13 cellular contexts compared by ENCODE assay signal in the genomic region with DNA sequence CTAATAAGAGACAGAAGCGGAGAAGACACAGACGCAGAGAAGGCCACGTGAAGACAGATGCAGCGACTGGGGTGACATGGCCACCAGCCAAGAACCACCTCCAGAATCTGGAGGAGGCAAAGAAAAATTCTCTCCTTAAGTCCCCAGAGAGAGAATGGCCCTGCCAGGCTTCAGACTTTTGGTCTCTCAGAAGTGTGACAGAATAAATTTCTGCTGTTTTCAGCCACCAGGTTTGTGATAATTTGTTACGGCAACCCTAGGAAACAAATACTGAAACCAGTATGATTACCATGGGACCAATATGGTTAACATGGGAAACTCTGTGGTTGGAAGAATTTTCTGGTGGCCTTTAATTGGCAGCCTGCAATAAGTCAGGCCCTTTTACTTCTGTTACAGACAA.
DNase-seq lines count a peak whose midpoint lies in the region; ATAC-seq, FAIRE-seq and TF ChIP-seq lines count a peak whose summit lies in the region.
"Had no signal": no experiment of that assay in that cellular context is flagged by ENCODE, and none has a peak within 500 bp of the region (broad histone marks: within the 10 kb centered on the region; RNA-seq: fewer than 3 reads in every experiment).

No MANE protein-coding gene starts in this region.

- CTCF ChIA-PET in activated naive CD4-positive, alpha-beta T cell treated with anti-CD3 and anti-CD28 coated beads for 36 hours (lab: Charles Lee) = interaction anchor here (0.8 to 3.2 kb wide), 2 partner anchors 12 to 13 kb away, joined by 4 to 19 read pairs; no protein-coding TSS in a partner anchor

- H3K36me3 ChIP-seq in upper lobe of left lung = no peaks in the 10 kb centered on the region
- no peaks in the 10 kb centered on the region for H3K36me3 ChIP-seq in kidney (ENCODE audit: control insufficient read depth in 1 of 2, insufficient read depth in 2 of 2, low read length in 2 of 2)
- H3K36me3 ChIP-seq: neural progenitor cell, vagina had no signal

- peak overlapping the region; percentile 3 for H3K27ac Mint-ChIP-seq in activated naive CD4-positive, alpha-beta T cell treated with anti-CD3 and anti-CD28 coated beads, Interleukin-2, amount 50 U/mL, for 24 hours
- no peak overlapping the region for H3K27ac Mint-ChIP-seq in activated naive CD4-positive, alpha-beta T cell treated with anti-CD3 and anti-CD28 coated beads for 36 hours
- H3K27ac Mint-ChIP-seq: neural progenitor cell had no signal

- H3K9ac ChIP-seq in kidney (ENCODE audit: low read length in 2 of 2) = no peak overlapping the region
- H3K9ac ChIP-seq: neural progenitor cell had no signal

- H3K9me3 Mint-ChIP-seq in activated naive CD4-positive, alpha-beta T cell treated with anti-CD3 and anti-CD28 coated beads, Interleukin-2, amount 50 U/mL, for 24 hours = no peaks in the 10 kb centered on the region
- H3K9me3 Mint-ChIP-seq in activated naive CD4-positive, alpha-beta T cell treated with anti-CD3 and anti-CD28 coated beads for 36 hours = no peaks in the 10 kb centered on the region
- H3K9me3 Mint-ChIP-seq: neural progenitor cell had no signal

- no peak for DNase-seq in activated naive CD4-positive, alpha-beta T cell treated with anti-CD3 and anti-CD28 coated beads for 36 hours
- DNase-seq in stimulated activated naive CD8-positive, alpha-beta T cell treated with anti-CD3 and anti-CD28 coated beads, Interleukin-15, Interleukin-2, amounts not matched to agents 100 U/mL and 50 U/mL, for 24 hours = peak; percentile 22
- DNase-seq in upper lobe of left lung = no peak
- no peak for DNase-seq in kidney
- DNase-seq: body of pancreas, EL, NCI-H774 had no signal

- 78 to 99% methylated on average over 5 of the region's 5 CpGs for WGBS in upper lobe of left lung, 2 donors

- H3K4me1 ChIP-seq in upper lobe of left lung (peaks cover 15 to 38% (median 24%) of the 10 kb centered on the region in 4 donors), kidney (ENCODE audit: control insufficient read depth in 1 of 2, insufficient read depth in 1 of 2, low read depth in 1 of 2, low read length in 2 of 2) (no peaks in the 10 kb centered on the region)
- H3K4me1 ChIP-seq: neural progenitor cell had no signal

- TF ChIP-seq POLR2A in upper lobe of left lung (IDR thresholded peaks at IDR 0.05) = no peak

- H3K36me3 Mint-ChIP-seq in activated naive CD4-positive, alpha-beta T cell treated with anti-CD3 and anti-CD28 coated beads, Interleukin-2, amount 50 U/mL, for 24 hours = peaks cover 2% of the 10 kb centered on the region
- H3K36me3 Mint-ChIP-seq in activated naive CD4-positive, alpha-beta T cell treated with anti-CD3 and anti-CD28 coated beads for 36 hours (ENCODE audit: low read depth) = peaks cover 2% of the 10 kb centered on the region
- H3K36me3 Mint-ChIP-seq: neural progenitor cell had no signal

- no peak overlapping the region for H3K4me3 Mint-ChIP-seq in activated naive CD4-positive, alpha-beta T cell treated with anti-CD3 and anti-CD28 coated beads, Interleukin-2, amount 50 U/mL, for 24 hours
- H3K4me3 Mint-ChIP-seq in activated naive CD4-positive, alpha-beta T cell treated with anti-CD3 and anti-CD28 coated beads for 36 hours = no peak overlapping the region
- H3K4me3 Mint-ChIP-seq: neural progenitor cell had no signal

- no peak overlapping the region for H3K4me3 ChIP-seq in upper lobe of left lung
- H3K4me3 ChIP-seq in kidney (ENCODE audit: low read length in 2 of 2) = no peak overlapping the region
- H3K4me3 ChIP-seq: body of pancreas, neural progenitor cell, vagina had no signal

- TF ChIP-seq EP300 in upper lobe of left lung (IDR thresholded peaks at IDR 0.05) = no peak

- peak; percentile 53 for ATAC-seq in HG02678 (IDR thresholded peaks at IDR 0.05; ENCODE audit: unreplicated experiment)
- peak; percentile 41 for ATAC-seq in HG03460 (IDR thresholded peaks at IDR 0.05; ENCODE audit: unreplicated experiment)
- peak; percentile 50 for ATAC-seq in stimulated activated naive CD8-positive, alpha-beta T cell treated with anti-CD3 and anti-CD28 coated beads, Interleukin-15, Interleukin-2, amounts not matched to agents 100 U/mL and 50 U/mL, for 24 hours
- no peak for ATAC-seq in GM21528 (IDR thresholded peaks at IDR 0.05; ENCODE audit: low FRiP score, unreplicated experiment)
- ATAC-seq in upper lobe of left lung (ENCODE audit: low FRiP score in 2 of 2) = no peak
- ATAC-seq: body of pancreas had no signal

- TF ChIP-seq CTCF in upper lobe of left lung (IDR thresholded peaks at IDR 0.05) = no peak
- no peak for TF ChIP-seq CTCF in kidney (IDR thresholded peaks at IDR 0.05; ENCODE audit: borderline replicate concordance, extremely low read depth, insufficient read depth)

- intact Hi-C loops in activated naive CD4-positive, alpha-beta T cell treated with anti-CD3 and anti-CD28 coated beads for 36 hours (cut with micrococcal nuclease) = no loop called here
- intact Hi-C loops in kidney (cut with DNase I) = no loop called here

- H3K27me3 Mint-ChIP-seq in activated naive CD4-positive, alpha-beta T cell treated with anti-CD3 and anti-CD28 coated beads, Interleukin-2, amount 50 U/mL, for 24 hours = no peaks in the 10 kb centered on the region
- H3K27me3 Mint-ChIP-seq in activated naive CD4-positive, alpha-beta T cell treated with anti-CD3 and anti-CD28 coated beads for 36 hours (ENCODE audit: low read depth) = no peaks in the 10 kb centered on the region

- H3K9me3 ChIP-seq in upper lobe of left lung (no peaks in the 10 kb centered on the region), kidney (ENCODE audit: control insufficient read depth in 1 of 2, low read length in 2 of 2) (no peaks in the 10 kb centered on the region)
- H3K9me3 ChIP-seq: body of pancreas, vagina had no signal

- no peak for FAIRE-seq in kidney (lab: Jason Lieb, UNC)

- no peak overlapping the region for H3K27ac ChIP-seq in upper lobe of left lung
- no peak overlapping the region for H3K27ac ChIP-seq in kidney (ENCODE audit: low read depth in 2 of 2, low read length in 2 of 2)
- H3K27ac ChIP-seq: neural progenitor cell, vagina had no signal

- peaks cover 92% of the 10 kb centered on the region for H3K4me1 Mint-ChIP-seq in activated naive CD4-positive, alpha-beta T cell treated with anti-CD3 and anti-CD28 coated beads, Interleukin-2, amount 50 U/mL, for 24 hours
- peaks cover 80% of the 10 kb centered on the region for H3K4me1 Mint-ChIP-seq in activated naive CD4-positive, alpha-beta T cell treated with anti-CD3 and anti-CD28 coated beads for 36 hours (ENCODE audit: low read depth)
- H3K4me1 Mint-ChIP-seq: neural progenitor cell had no signal

- H3K27me3 ChIP-seq in upper lobe of left lung = no peaks in the 10 kb centered on the region
- H3K27me3 ChIP-seq: body of pancreas, neural progenitor cell, vagina had no signal

Comparison
In these comparisons a context has a peak if more than half of its experiments do, and no peak if none do; other contexts are left out.
1. ATAC-seq: peak in HG02678 (single experiment), HG03460 (single experiment) and stimulated activated naive CD8-positive, alpha-beta T cell treated with anti-CD3 and anti-CD28 coated beads, Interleukin-15, Interleukin-2, amounts not matched to agents 100 U/mL and 50 U/mL, for 24 hours (single experiment); none in GM21528 (single experiment) and upper lobe of left lung (0 of 2).